ENCODE assay signal across 20 cellular contexts in genomic region chr3:101182734-101183133, GRCh38.
A peak's percentile ranks its signal among the peaks of the same experiment; 100 is the strongest.
DNase-seq lines count a peak whose midpoint lies in the region; ATAC-seq, FAIRE-seq and TF ChIP-seq lines count a peak whose summit lies in the region.
"Had no signal": no experiment of that assay in that cellular context is flagged by ENCODE, and none has a peak within 500 bp of the region (broad histone marks: within the 10 kb centered on the region; RNA-seq: fewer than 3 reads in every experiment).

No MANE protein-coding gene starts in this region.

- CTCF ChIA-PET in A549 (lab: Yijun Ruan, JAX), result interaction anchor here (1.2 to 2.1 kb wide), 2 partner anchors 9 to 14 kb away, joined by 3 to 9 read pairs; no protein-coding TSS in a partner anchor

- H3K36me3 ChIP-seq in brain microvascular endothelial cell (replicated peaks), result no peaks in the 10 kb centered on the region
- H3K36me3 ChIP-seq: upper lobe of right lung, WERI-Rb-1 had no signal

- no peak for FAIRE-seq in A549 (lab: Jason Lieb, UNC)
- FAIRE-seq: colon, endometrium, small intestine had no signal

- peak overlapping the region; percentile 52 to 55; a peak in 5 of 6 replicates for H3K27ac ChIP-seq in A549
- no peak overlapping the region for H3K27ac ChIP-seq in brain microvascular endothelial cell
- H3K27ac ChIP-seq: upper lobe of right lung, WERI-Rb-1 had no signal

- no peak for TF ChIP-seq RAD21 in A549 (conservative IDR thresholded peaks at IDR 0.05 in 1 of 2, IDR thresholded peaks at IDR 0.05 in 1 of 2)

- POLR2A ChIA-PET in A549 (lab: Yijun Ruan, JAX), result no interaction called here

- TF ChIP-seq POLR2A in A549 (IDR thresholded peaks at IDR 0.05; ENCODE audit: low read length), result no peak

- no peak for ATAC-seq in A549
- ATAC-seq in HG03378 (IDR thresholded peaks at IDR 0.05; ENCODE audit: unreplicated experiment), result no peak
- ATAC-seq: upper lobe of right lung had no signal

- H3K4me1 ChIP-seq in A549, result peaks cover 22% of the 10 kb centered on the region
- H3K4me1 ChIP-seq: upper lobe of right lung had no signal

- TF ChIP-seq EP300 in A549 (IDR thresholded peaks at IDR 0.05), result no peak

- in situ Hi-C loops in brain microvascular endothelial cell (cut with HindIII; ENCODE audit: low pct_ligation_motif_present, low sequenced_read_pairs), result no loop called here

- H3K4me2 ChIP-seq in A549, result peak overlapping the region; percentile 24; the same call in 2 of the 3 replicates

- H3K27me3 ChIP-seq in brain microvascular endothelial cell (replicated peaks), result no peaks in the 10 kb centered on the region
- H3K27me3 ChIP-seq: upper lobe of right lung had no signal

- no peak for TF ChIP-seq CTCF in A549 (IDR thresholded peaks at IDR 0.05)
- TF ChIP-seq CTCF in brain microvascular endothelial cell (IDR thresholded peaks at IDR 0.05; ENCODE audit: low read depth, low read length, missing control alignments), result no peak
- TF ChIP-seq CTCF in foreskin fibroblast (IDR thresholded peaks at IDR 0.05; ENCODE audit: low read depth, low read length), result no peak

- H3K4me3 ChIP-seq in A549 (no peak overlapping the region), brain microvascular endothelial cell (ENCODE audit: low read depth, low read length) (no peak overlapping the region), foreskin fibroblast (ENCODE audit: low read depth in 1 of 2, low read length in 2 of 2) (no peak overlapping the region)
- H3K4me3 ChIP-seq: upper lobe of right lung had no signal

- WGBS in A549 (ENCODE audit: missing lambda C conversion rate), result 54% methylated on average over 1 of the region's 1 CpG

- peak in 1 of 2 experiments; percentile 29 for DNase-seq in A549 (ENCODE audit: low read depth in 1 of 2, low spot score in 1 of 2)
- DNase-seq in HT1080 (ENCODE audit: low read depth), result peak; percentile 70
- peak; percentile 40 for DNase-seq in brain microvascular endothelial cell
- DNase-seq in foreskin fibroblast, result peak; percentile 26 to 63
- DNase-seq in stimulated activated naive CD4-positive, alpha-beta T cell (lab: John Stamatoyannopoulos, UW), result no peak
- DNase-seq in NCI-H1105 (lab: John Stamatoyannopoulos, UW), result no peak
- DNase-seq in UCSD-AML1 (lab: John Stamatoyannopoulos, UW; ENCODE audit: unreplicated experiment), result no peak
- DNase-seq: activated CD4-positive, alpha-beta T cell treated with anti-CD3 and anti-CD28 coated beads, Interleukin-2, amount 50 U/mL, for 4 hours; activated naive CD4-positive, alpha-beta T cell treated with anti-CD3 and anti-CD28 coated beads for 36 hours; DMS153; NCI-H1417 treated with DMSO at 0.1 percent for 48 hours; NCI-H2171; small intestine; stimulated activated CD4-positive, alpha-beta T cell treated with anti-CD3 and anti-CD28 coated beads, Interleukin-2, amount 100 ng/mL, for 48 hours; T-helper 1 cell; upper lobe of right lung; WERI-Rb-1 had no signal

- no peaks in the 10 kb centered on the region for H3K9me3 ChIP-seq in A549
- H3K9me3 ChIP-seq: upper lobe of right lung had no signal

TF ChIP-seq in A549, 52 proteins besides CTCF, POLR2A, EP300 and RAD21:
- TF ChIP-seq POLR2AphosphoS2 (conservative IDR thresholded peaks at IDR 0.05; ENCODE audit: low read length) (no peak), CEBPB (IDR thresholded peaks at IDR 0.05) (peak; percentile 56 to 84; a peak in 3 of 4 replicates), RCOR1 (IDR thresholded peaks at IDR 0.05; ENCODE audit: low read depth, low read length) (no peak), FOSL2 (IDR thresholded peaks at IDR 0.05) (peak; percentile 42; the same call in 1 of the 2 replicates), FOSL2 (CRISPR knock-in tag; IDR thresholded peaks at IDR 0.05) (peak; percentile 54)
TF ChIP-seq in A549: peak in this region for 2.

Comparison
In these comparisons a context has a peak if more than half of its experiments do, and no peak if none do; other contexts are left out.
1. DNase-seq: peak in HT1080 (single experiment), brain microvascular endothelial cell (single experiment) and foreskin fibroblast (2 of 2); none in stimulated activated naive CD4-positive, alpha-beta T cell (0 of 6), NCI-H1105 (single experiment) and UCSD-AML1 (single experiment).